In the genomic region with DNA sequence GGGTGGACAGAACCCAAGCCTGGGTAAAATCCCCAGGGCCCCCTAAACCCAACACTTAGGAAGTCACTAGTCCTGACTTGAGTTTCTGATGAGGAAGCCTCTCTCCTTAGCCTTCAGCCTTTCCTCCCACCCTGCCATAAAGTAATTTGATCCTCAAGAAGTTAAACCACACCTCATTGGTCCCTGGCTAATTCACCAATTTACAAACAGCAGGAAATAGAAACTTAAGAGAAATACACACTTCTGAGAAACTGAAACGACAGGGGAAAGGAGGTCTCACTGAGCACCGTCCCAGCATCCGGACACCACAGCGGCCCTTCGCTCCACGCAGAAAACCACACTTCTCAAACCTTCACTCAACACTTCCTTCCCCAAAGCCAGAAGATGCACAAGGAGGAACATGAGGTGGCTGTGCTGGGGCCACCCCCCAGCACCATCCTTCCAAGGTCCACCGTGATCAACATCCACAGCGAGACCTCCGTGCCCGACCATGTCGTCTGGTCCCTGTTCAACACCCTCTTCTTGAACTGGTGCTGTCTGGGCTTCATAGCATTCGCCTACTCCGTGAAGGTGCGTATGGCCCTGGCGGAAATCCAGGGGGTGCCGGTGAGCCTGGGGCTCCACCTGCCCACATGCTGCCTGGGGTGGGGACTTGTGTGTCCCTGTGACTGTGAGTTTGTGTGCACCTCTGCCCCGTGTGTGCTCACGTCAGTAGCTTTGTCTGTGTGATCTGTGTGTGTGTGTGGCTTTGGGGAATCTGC, we compare ENCODE assay signal across 8 cellular contexts. TPM values are rescaled to one million over a fixed set of nuclear protein-coding genes. Genes with fewer than 3 reads are reported as not detected.
A peak's percentile ranks its signal among the peaks of the same experiment; 100 is the strongest.
DNase-seq lines count a peak whose midpoint lies in the region; ATAC-seq and TF ChIP-seq lines count a peak whose summit lies in the region.

IFITM1 (plus strand) TSS at position 254 of the 761 bp plus-strand sequence; CDS start at position 385, 131 bp downstream.

- H3K4me3 ChIP-seq in HUES64 (ENCODE audit: low read length): peak within 1 kb of the TSS; percentile 67

- peak; percentile 45 for ATAC-seq in activated CD8-positive, alpha-beta T cell treated with anti-CD3 and anti-CD28 coated beads, Interleukin-2, amount 10 ng/mL, durations not matched to agents 7 days and 5 days
- peak; percentile 59 to 63 for ATAC-seq in naive B cell (ENCODE audit: low read depth in 2 of 2)

- H3K27ac Mint-ChIP-seq in activated CD8-positive, alpha-beta T cell treated with anti-CD3 and anti-CD28 coated beads, Interleukin-2, amount 10 ng/mL, durations not matched to agents 7 days and 5 days: peak within 1 kb of the TSS; percentile 99
- H3K27ac Mint-ChIP-seq in naive B cell: peak within 1 kb of the TSS; percentile 86 to 98 (median 96)

- 3% methylated on average over 18 of the region's 18 CpGs for WGBS in HUES64

- H3K27ac ChIP-seq in HUES64 (ENCODE audit: low read depth, low read length): peak within 1 kb of the TSS; percentile 84; the same call in 1 of the 2 replicates

- no peaks in the 10 kb centered on the region for H3K9me3 Mint-ChIP-seq in activated CD8-positive, alpha-beta T cell treated with anti-CD3 and anti-CD28 coated beads, Interleukin-2, amount 10 ng/mL, durations not matched to agents 7 days and 5 days (ENCODE audit: insufficient read depth)
- no peaks in the 10 kb centered on the region for H3K9me3 Mint-ChIP-seq in naive B cell

- peaks cover 44% of the 10 kb centered on the region for H3K4me1 ChIP-seq in HUES64 (ENCODE audit: insufficient read depth, low read length)

- POLR2A ChIA-PET in activated CD8-positive, alpha-beta T cell treated with anti-CD3 and anti-CD28 coated beads, Interleukin-2, amount 10 ng/mL, durations not matched to agents 7 days and 5 days (lab: Charles Lee): interaction anchor here (1.6 to 4.8 kb wide), 8 partner anchors 8 to 107 kb away, joined by 4 to 73 read pairs (median 32); partner anchors contain the start of genes BET1L, IFITM2, IFITM5 and NLRP6

- CTCF ChIA-PET in activated CD8-positive, alpha-beta T cell treated with anti-CD3 and anti-CD28 coated beads, Interleukin-2, amount 10 ng/mL, durations not matched to agents 7 days and 5 days (lab: Charles Lee): interaction anchor here (4.0 kb wide), 1 partner anchor 8 kb away, joined by 38 read pairs; the partner anchor contains the start of gene IFITM2

- H3K9me3 ChIP-seq in HUES64 (ENCODE audit: insufficient read depth, low read depth, low read length): no peaks in the 10 kb centered on the region

- H3K4me1 Mint-ChIP-seq in activated CD8-positive, alpha-beta T cell treated with anti-CD3 and anti-CD28 coated beads, Interleukin-2, amount 10 ng/mL, durations not matched to agents 7 days and 5 days (ENCODE audit: low read depth): peaks cover 13% of the 10 kb centered on the region
- peaks cover 30 to 65% (median 41%) of the 10 kb centered on the region in 3 donors for H3K4me1 Mint-ChIP-seq in naive B cell

- peak within 1 kb of the TSS; percentile 87 for H3K4me3 Mint-ChIP-seq in activated CD8-positive, alpha-beta T cell treated with anti-CD3 and anti-CD28 coated beads, Interleukin-2, amount 10 ng/mL, durations not matched to agents 7 days and 5 days
- peak within 1 kb of the TSS; percentile 88 to 96 (median 93) for H3K4me3 Mint-ChIP-seq in naive B cell

- no peaks in the 10 kb centered on the region for H3K27me3 Mint-ChIP-seq in activated CD8-positive, alpha-beta T cell treated with anti-CD3 and anti-CD28 coated beads, Interleukin-2, amount 10 ng/mL, durations not matched to agents 7 days and 5 days (ENCODE audit: low read depth)
- no peaks in the 10 kb centered on the region for H3K27me3 Mint-ChIP-seq in naive B cell

- H3K27me3 ChIP-seq in HUES64 (ENCODE audit: insufficient read depth, low read length): peaks cover 32% of the 10 kb centered on the region

- H3K9ac ChIP-seq in HUES64 (ENCODE audit: low read depth, low read length): peak within 1 kb of the TSS; percentile 73

- H3K36me3 Mint-ChIP-seq in activated CD8-positive, alpha-beta T cell treated with anti-CD3 and anti-CD28 coated beads, Interleukin-2, amount 10 ng/mL, durations not matched to agents 7 days and 5 days (ENCODE audit: low read depth): peaks cover 67% of the 10 kb centered on the region
- no peaks in the 10 kb centered on the region for H3K36me3 Mint-ChIP-seq in naive B cell

- peak; percentile 2 for DNase-seq in NCI-H2171 treated with DMSO at 0.1 percent for 48 hours (lab: John Stamatoyannopoulos, UW)
- no peak for DNase-seq in NCI-H2171 (lab: John Stamatoyannopoulos, UW)
- peak; percentile 90 for DNase-seq in activated CD8-positive, alpha-beta T cell treated with anti-CD3 and anti-CD28 coated beads, Interleukin-2, amount 10 ng/mL, durations not matched to agents 7 days and 5 days
- DNase-seq in erythroblast (lab: John Stamatoyannopoulos, UW): no peak
- DNase-seq in naive B cell: peak; percentile 67
- no peak for DNase-seq in NCI-H510A (lab: John Stamatoyannopoulos, UW)
- no peak for DNase-seq in NCI-H128 (lab: John Stamatoyannopoulos, UW; ENCODE audit: unreplicated experiment)

- peaks cover 7% of the 10 kb centered on the region; the same call in 1 of the 2 replicates for H3K36me3 ChIP-seq in HUES64 (ENCODE audit: insufficient read depth, low read length)

- TF ChIP-seq POLR2A in erythroblast (IDR thresholded peaks at IDR 0.05; ENCODE audit: low read length): peak; percentile 44

RNA-seq across cellular contexts. Expression of gene IFITM1, which starts in this region (rescaled TPM):
- polyA plus RNA-seq in HUES64 (2013, experiment 1 of 2): 343 TPM
- 396 TPM for polyA plus RNA-seq in HUES64 (2013, experiment 2 of 2)
- 1,000 to 10,000 TPM; 1,265 to 1,278 TPM for total RNA-seq in activated CD8-positive, alpha-beta T cell treated with anti-CD3 and anti-CD28 coated beads, Interleukin-2, amount 10 ng/mL, durations not matched to agents 7 days and 5 days
- polyA plus RNA-seq in naive B cell (ENCODE audit: low read depth in 6 of 6): 100 to 1,000 TPM; 152 to 299 (median 164) TPM

Comparison
In these comparisons a context has a peak if more than half of its experiments do, and no peak if none do; other contexts are left out.
1. DNase-seq: peak in NCI-H2171 treated with DMSO at 0.1 percent for 48 hours (single experiment), activated CD8-positive, alpha-beta T cell treated with anti-CD3 and anti-CD28 coated beads, Interleukin-2, amount 10 ng/mL, durations not matched to agents 7 days and 5 days (single experiment) and naive B cell (single experiment); none in NCI-H2171 (single experiment), erythroblast (0 of 2), NCI-H510A (single experiment) and NCI-H128 (single experiment).